Comparison of ENCODE assay signal across 15 cellular contexts in the genomic region with DNA sequence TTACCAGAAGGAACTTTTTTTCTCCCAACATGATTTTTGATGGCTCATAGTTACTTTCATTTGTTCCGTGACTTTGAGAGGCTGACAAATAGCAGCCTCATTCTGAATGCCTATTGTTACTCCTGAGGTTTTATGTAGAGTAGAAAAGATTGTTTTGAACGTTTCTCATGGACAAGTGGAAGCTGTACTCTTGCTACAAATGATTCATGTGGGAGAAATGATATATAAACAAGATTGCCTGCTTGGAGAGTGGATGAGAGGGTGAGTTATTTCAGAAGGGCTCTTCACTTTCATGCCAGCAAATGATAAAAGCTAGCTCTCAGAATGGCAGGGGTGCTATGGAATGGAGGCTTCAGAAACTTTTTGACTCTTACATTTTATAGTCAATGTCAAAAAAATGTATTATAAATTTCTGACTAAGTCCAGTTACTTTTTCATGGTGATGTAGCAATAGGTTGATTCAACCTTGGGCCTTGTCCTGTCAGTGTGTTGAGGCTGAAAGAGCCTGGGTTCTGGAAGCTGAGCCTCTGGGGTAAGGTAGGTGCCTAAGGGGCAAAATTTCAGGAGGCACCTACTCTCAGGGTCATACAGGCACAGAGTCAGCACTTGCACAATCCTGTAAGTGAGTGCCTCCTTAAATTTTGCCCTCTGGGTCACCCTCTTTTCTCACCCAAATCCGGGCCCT. TPM values are rescaled to one million over a fixed set of nuclear protein-coding genes. Genes with fewer than 3 reads are reported as not detected.
DNase-seq lines count a peak whose midpoint lies in the region; ATAC-seq, FAIRE-seq and TF ChIP-seq lines count a peak whose summit lies in the region.
"Had no signal": no experiment of that assay in that cellular context is flagged by ENCODE, and none has a peak within 500 bp of the region (broad histone marks: within the 10 kb centered on the region; RNA-seq: fewer than 3 reads in every experiment).

No MANE protein-coding gene starts in this region.

- CTCF ChIA-PET in MCF 10A (lab: Yijun Ruan, JAX): no interaction called here
- CTCF ChIA-PET in CD8-positive, alpha-beta memory T cell (lab: Charles Lee): no interaction called here

- dilution Hi-C loops in keratinocyte (cut with MboI; ENCODE audit: extremely low pct_ligation_motif_present, low sequenced_read_pairs): no loop called here

- peaks cover 33% of the 10 kb centered on the region for H3K4me1 Mint-ChIP-seq in MCF 10A (ENCODE audit: insufficient read depth, unreplicated experiment)
- H3K4me1 Mint-ChIP-seq in CD8-positive, alpha-beta memory T cell: peaks cover 0 to 4% (median 0%) of the 10 kb centered on the region in 3 donors

- peak overlapping the region; percentile 12 for H2AFZ ChIP-seq in keratinocyte (ENCODE audit: control insufficient read depth, low read length)
- H2AFZ ChIP-seq: PC-9 had no signal

- intact Hi-C loops in MCF 10A (cut with micrococcal nuclease): no loop called here
- intact Hi-C loops in breast epithelium (cut with DNase I; ENCODE audit: low total_unique reads): no loop called here

- ATAC-seq in HG03045 (IDR thresholded peaks at IDR 0.05; ENCODE audit: unreplicated experiment): no peak
- ATAC-seq: esophagus mucosa had no signal

- TF ChIP-seq CTCF in MCF 10A (IDR thresholded peaks at IDR 0.05; ENCODE audit: unreplicated experiment) (no peak), breast epithelium (IDR thresholded peaks at IDR 0.05) (no peak), keratinocyte (optimal IDR thresholded peaks at IDR 0.05 in 1 of 3, IDR thresholded peaks at IDR 0.05 in 1 of 3, conservative IDR thresholded peaks at IDR 0.05 in 1 of 3; ENCODE audit: extremely low read depth in 1 of 3, insufficient read depth in 2 of 3, low read length in 3 of 3) (no peak), D721Med (IDR thresholded peaks at IDR 0.05; ENCODE audit: insufficient read depth, missing control alignments) (no peak)

- H3K4me1 ChIP-seq in breast epithelium: no peaks in the 10 kb centered on the region
- H3K4me1 ChIP-seq in keratinocyte (ENCODE audit: control insufficient read depth, extremely low read depth, insufficient read depth, low read length): peaks cover 38% of the 10 kb centered on the region
- no peaks in the 10 kb centered on the region for H3K4me1 ChIP-seq in CD8-positive, alpha-beta memory T cell (ENCODE audit: insufficient read depth, low read length)

- POLR2A ChIA-PET in MCF 10A (lab: Yijun Ruan, JAX): interaction anchor here (0.6 to 1.7 kb wide), 6 partner anchors 8 to 532 kb away, joined by 3 to 5 read pairs (median 3); no protein-coding TSS in a partner anchor
- POLR2A ChIA-PET in CD8-positive, alpha-beta memory T cell (lab: Charles Lee): no interaction called here

- H3K27me3 ChIP-seq in breast epithelium (no peaks in the 10 kb centered on the region), keratinocyte (ENCODE audit: control insufficient read depth, extremely low read depth, insufficient read depth, low read length) (no peaks in the 10 kb centered on the region)
- no peaks in the 10 kb centered on the region for H3K27me3 ChIP-seq in CD8-positive, alpha-beta memory T cell (ENCODE audit: insufficient read depth, low read length, poor library complexity, severe bottlenecking)

- DNase-seq in MCF 10A (ENCODE audit: unreplicated experiment) (peak; percentile 49), breast epithelium (ENCODE audit: low spot score in 2 of 2) (no peak), amniotic epithelial cell (ENCODE audit: low read depth) (peak; percentile 95), keratinocyte (ENCODE audit: low read depth, low spot score) (no peak), hypothalamus (lab: John Stamatoyannopoulos, UW) (no peak), D721Med (ENCODE audit: insufficient read length, low spot score) (no peak)
- no peak for DNase-seq in CD8-positive, alpha-beta memory T cell
- DNase-seq: GF-D8; islet precursor cell; NCI-H1694; PC-9; stimulated activated CD4-positive, alpha-beta T cell treated with anti-CD3 and anti-CD28 coated beads, Interleukin-1b, Interleukin-23, amount 100 ng/mL, for 48 hours; stimulated activated naive CD4-positive, alpha-beta T cell had no signal

- no peak overlapping the region for H3K9ac ChIP-seq in keratinocyte (ENCODE audit: control insufficient read depth, extremely low read depth, insufficient read depth, low read length)

- H3K9me3 Mint-ChIP-seq in MCF 10A (ENCODE audit: unreplicated experiment): no peaks in the 10 kb centered on the region
- H3K9me3 Mint-ChIP-seq in CD8-positive, alpha-beta memory T cell: no peaks in the 10 kb centered on the region

- H3K4me3 Mint-ChIP-seq in MCF 10A (ENCODE audit: unreplicated experiment): no peak overlapping the region
- no peak overlapping the region for H3K4me3 Mint-ChIP-seq in CD8-positive, alpha-beta memory T cell

- H3K27me3 Mint-ChIP-seq in MCF 10A (ENCODE audit: insufficient read depth, unreplicated experiment): no peaks in the 10 kb centered on the region
- peaks cover 0 to 3% of the 10 kb centered on the region in 2 donors for H3K27me3 Mint-ChIP-seq in CD8-positive, alpha-beta memory T cell

- no peaks in the 10 kb centered on the region for H3K9me3 ChIP-seq in breast epithelium
- no peaks in the 10 kb centered on the region for H3K9me3 ChIP-seq in keratinocyte (ENCODE audit: control insufficient read depth, low read depth, low read length)
- no peaks in the 10 kb centered on the region for H3K9me3 ChIP-seq in CD8-positive, alpha-beta memory T cell (ENCODE audit: low read length)

- peak overlapping the region; percentile 61 for H3K4me2 ChIP-seq in keratinocyte (ENCODE audit: control insufficient read depth, extremely low read depth, insufficient read depth, low read depth, low read length)
- H3K4me2 ChIP-seq: PC-9 had no signal

- H3K36me3 ChIP-seq in breast epithelium (no peaks in the 10 kb centered on the region), keratinocyte (ENCODE audit: control insufficient read depth in 2 of 2, extremely low read depth in 1 of 2, insufficient read depth in 2 of 2, low read length in 2 of 2) (no peaks in the 10 kb centered on the region)
- H3K36me3 ChIP-seq in CD8-positive, alpha-beta memory T cell (ENCODE audit: insufficient read depth, low read length): no peaks in the 10 kb centered on the region

- H3K27ac Mint-ChIP-seq in MCF 10A (ENCODE audit: low read depth, unreplicated experiment): peak overlapping the region; percentile 5
- H3K27ac Mint-ChIP-seq in CD8-positive, alpha-beta memory T cell: no peak overlapping the region

- BruUV-seq in MCF 10A (replicated peaks; lab: Mats Ljungman, UMichigan): no TSS peak

- H3K79me2 ChIP-seq in keratinocyte (ENCODE audit: control insufficient read depth, insufficient read depth, low read length): no peaks in the 10 kb centered on the region

- no peaks in the 10 kb centered on the region for H3K36me3 Mint-ChIP-seq in MCF 10A (ENCODE audit: insufficient read depth, unreplicated experiment)
- H3K36me3 Mint-ChIP-seq in CD8-positive, alpha-beta memory T cell: no peaks in the 10 kb centered on the region

- FAIRE-seq in keratinocyte (lab: Jason Lieb, UNC): peak; percentile 65
- FAIRE-seq in D721Med (lab: Jason Lieb, UNC): no peak

- no peak for TF ChIP-seq POLR2A in breast epithelium (IDR thresholded peaks at IDR 0.05)

- H3K9me1 ChIP-seq in keratinocyte (ENCODE audit: control insufficient read depth, extremely low read depth, insufficient read depth, low read length): no peaks in the 10 kb centered on the region

- no peak overlapping the region for H3K4me3 ChIP-seq in breast epithelium
- peak overlapping the region in 1 of 3 experiments; percentile 14 for H3K4me3 ChIP-seq in keratinocyte (ENCODE audit: control insufficient read depth in 2 of 3, extremely low read depth in 1 of 3, insufficient read depth in 2 of 3, low read depth in 1 of 3, low read length in 3 of 3)
- H3K4me3 ChIP-seq in CD8-positive, alpha-beta memory T cell (ENCODE audit: low read length): no peak overlapping the region
- H3K4me3 ChIP-seq: PC-9 had no signal

- H4K20me1 ChIP-seq in keratinocyte (ENCODE audit: control insufficient read depth, extremely low read depth, insufficient read depth, low read length): no peaks in the 10 kb centered on the region

- H3K27ac ChIP-seq in breast epithelium: no peak overlapping the region
- peak overlapping the region; percentile 59 for H3K27ac ChIP-seq in keratinocyte (ENCODE audit: control insufficient read depth, insufficient read depth, low read length)
- H3K27ac ChIP-seq in CD8-positive, alpha-beta memory T cell (ENCODE audit: low read depth, low read length): no peak overlapping the region
- H3K27ac ChIP-seq: PC-9 had no signal

RNA-seq across cellular contexts. Expression of a gene that starts 19.4 kb away (rescaled TPM):
- total RNA-seq in MCF 10A (2022): 60.6 and 71.5 TPM in 2 replicates
- 100 to 1,000 TPM; 119 to 880 (median 379) TPM for total RNA-seq in breast epithelium
- 31.2 to 83.1 TPM (median 70.1 TPM) in 3 replicates for polyA plus RNA-seq in keratinocyte
- polyA plus RNA-seq in keratinocyte (2011; ENCODE audit: low read depth): 322 TPM
- polyA plus RNA-seq in keratinocyte (2011; cell fraction: cytosol; rRNA removed): 20.0 and 37.1 TPM in 2 replicates
- 170 and 226 TPM in 2 replicates for polyA plus RNA-seq in keratinocyte (2011; cell fraction: nucleus; rRNA removed)
- polyA plus RNA-seq in keratinocyte (2012; ENCODE audit: low replicate concordance): 43.2 and 179 TPM in 2 replicates
- polyA minus RNA-seq in keratinocyte: 28.4 to 46.4 TPM (median 36.4 TPM) in 3 replicates
- polyA minus RNA-seq in keratinocyte (2011; cell fraction: cytosol; rRNA and poly(A)+ RNA removed): 76.4 TPM
- polyA minus RNA-seq in keratinocyte (2011; cell fraction: nucleus; rRNA and poly(A)+ RNA removed): 198 and 206 TPM in 2 replicates
- total RNA-seq in CD8-positive, alpha-beta memory T cell: 10 to 100 TPM; 25.5 to 27.7 TPM
- 163 TPM for polyA plus RNA-seq in CD8-positive, alpha-beta memory T cell

Comparison
In these comparisons a context has a peak if more than half of its experiments do, and no peak if none do; other contexts are left out.
1. DNase-seq: peak in MCF 10A (single experiment) and amniotic epithelial cell (single experiment); none in breast epithelium (0 of 2), keratinocyte (single experiment), hypothalamus (0 of 51), CD8-positive, alpha-beta memory T cell (0 of 5) and D721Med (single experiment).